Comparison of ENCODE assay signal across 38 cellular contexts in genomic region chr2:40652155-40652554, GRCh38.
"Had no signal": no experiment of that assay in that cellular context is flagged by ENCODE, and none has a peak within 500 bp of the region (broad histone marks: within the 10 kb centered on the region; RNA-seq: fewer than 3 reads in every experiment).

No MANE protein-coding gene starts in this region.

- H3K36me3 ChIP-seq: adrenal gland, ascending aorta, brain microvascular endothelial cell, breast epithelium, cardiac muscle cell had no signal

- DNase-seq: activated effector memory CD4-positive, alpha-beta T cell treated with anti-CD3 and anti-CD28 coated beads, Interleukin-2, amount 50 U/mL, for 16 hours; activated effector memory CD4-positive, alpha-beta T cell treated with Interleukin-2 at 50 U/mL for 16 hours; activated gamma-delta T cell; activated gamma-delta T cell treated with Interleukin-2 at 50 U/mL for 16 hours; activated naive CD4-positive, alpha-beta T cell; activated naive CD4-positive, alpha-beta T cell treated with anti-CD3 and anti-CD28 coated beads for 36 hours; activated naive CD4-positive, alpha-beta T cell treated with anti-CD3 and anti-CD28 coated beads, Interleukin-2, amount 10 ng/mL, durations not matched to agents 7 days and 5 days; activated naive CD4-positive, alpha-beta T cell treated with anti-CD3 and anti-CD28 coated beads, Interleukin-2, amount 50 U/mL, for 16 hours; activated naive CD4-positive, alpha-beta T cell treated with Interleukin-2 at 50 U/mL for 16 hours; activated naive CD8-positive, alpha-beta T cell treated with anti-CD3 and anti-CD28 coated beads for 36 hours; activated naive CD8-positive, alpha-beta T cell treated with anti-CD3 and anti-CD28 coated beads, Interleukin-2, amount 10 ng/mL, durations not matched to agents 7 days and 5 days; activated naive CD8-positive, alpha-beta T cell treated with anti-CD3 and anti-CD28 coated beads, Interleukin-2, amount 50 U/mL, for 24 hours; activated T-cell treated with anti-CD3 and anti-CD28 coated beads, Interleukin-2, amount 50 U/mL, for 24 hours; activated T-cell treated with anti-CD3 and anti-CD28 coated beads, Interleukin-2, amount 50 U/mL, for 4 hours; activated T-cell treated with anti-CD3 and anti-CD28 coated beads, Interleukin-2, amount 50 U/mL, for 48 hours; activated T-cell treated with anti-CD3 and anti-CD28 coated beads, Interleukin-2, amount 50 U/mL, for 72 hours; adrenal gland; amniotic stem cell; amygdala; anterior cingulate cortex; aorta; body of pancreas; brain microvascular endothelial cell; caudate nucleus; central memory CD4-positive, alpha-beta T cell; cerebellar nuclear complex had no signal

- H3K9me3 Mint-ChIP-seq: activated naive CD4-positive, alpha-beta T cell treated with anti-CD3 and anti-CD28 coated beads, Interleukin-2, amount 10 ng/mL, durations not matched to agents 7 days and 5 days; activated naive CD8-positive, alpha-beta T cell treated with anti-CD3 and anti-CD28 coated beads for 36 hours; activated naive CD8-positive, alpha-beta T cell treated with anti-CD3 and anti-CD28 coated beads, Interleukin-2, amount 10 ng/mL, durations not matched to agents 7 days and 5 days; activated naive CD8-positive, alpha-beta T cell treated with anti-CD3 and anti-CD28 coated beads, Interleukin-2, amount 50 U/mL, for 24 hours; activated T-cell treated with anti-CD3 and anti-CD28 coated beads, Interleukin-2, amount 50 U/mL, for 24 hours; activated T-cell treated with anti-CD3 and anti-CD28 coated beads, Interleukin-2, amount 50 U/mL, for 4 hours; activated T-helper 1 cell treated with anti-CD3 and anti-CD28 coated beads, Interleukin-12 subunit alpha, Interleukin-12 subunit beta, Interleukin-2, Interleukin-4 antibody, amounts not matched to agents 30 ng/mL and 10 ng/mL and 1 ng/mL, durations not matched to agents 14 hours and 24 hours and 36 hours; activated T-helper 2 cell treated with anti-CD3 and anti-CD28 coated beads, Interferon-gamma antibody, Interleukin-2, Interleukin-4, amounts not matched to agents 10 μg/mL and 5 μg/mL and 100 μg/mL, durations not matched to agents 14 hours and 24 hours and 36 hours; brain had no signal

- H3K27ac Mint-ChIP-seq: activated naive CD4-positive, alpha-beta T cell treated with anti-CD3 and anti-CD28 coated beads for 36 hours; activated naive CD4-positive, alpha-beta T cell treated with anti-CD3 and anti-CD28 coated beads, Interleukin-2, amount 10 ng/mL, durations not matched to agents 7 days and 5 days; activated naive CD4-positive, alpha-beta T cell treated with anti-CD3 and anti-CD28 coated beads, Interleukin-2, amount 50 U/mL, for 24 hours; activated naive CD4-positive, alpha-beta T cell treated with anti-CD3 and anti-CD28 coated beads, Interleukin-2, amount 50 U/mL, for 72 hours; activated naive CD8-positive, alpha-beta T cell; activated naive CD8-positive, alpha-beta T cell treated with anti-CD3 and anti-CD28 coated beads for 36 hours; activated naive CD8-positive, alpha-beta T cell treated with anti-CD3 and anti-CD28 coated beads, Interleukin-2, amount 10 ng/mL, durations not matched to agents 7 days and 5 days; activated naive CD8-positive, alpha-beta T cell treated with anti-CD3 and anti-CD28 coated beads, Interleukin-2, amount 50 U/mL, for 24 hours; activated T-cell treated with anti-CD3 and anti-CD28 coated beads, Interleukin-2, amount 50 U/mL, for 24 hours; activated T-cell treated with anti-CD3 and anti-CD28 coated beads, Interleukin-2, amount 50 U/mL, for 72 hours; activated T-helper 1 cell treated with anti-CD3 and anti-CD28 coated beads, Interleukin-12 subunit alpha, Interleukin-12 subunit beta, Interleukin-2, Interleukin-4 antibody, amounts not matched to agents 30 ng/mL and 10 ng/mL and 1 ng/mL, durations not matched to agents 14 hours and 24 hours and 36 hours; activated T-helper 17 cell treated with anti-CD3 and anti-CD28 coated beads, Interleukin-2, amount 50 U/mL, for 72 hours; activated T-helper 2 cell treated with anti-CD3 and anti-CD28 coated beads, Interferon-gamma antibody, Interleukin-2, Interleukin-4, amounts not matched to agents 10 μg/mL and 5 μg/mL and 100 μg/mL, durations not matched to agents 14 hours and 24 hours and 36 hours; brain had no signal

- H3K4me1 Mint-ChIP-seq: activated naive CD4-positive, alpha-beta T cell treated with anti-CD3 and anti-CD28 coated beads, Interleukin-2, amount 10 ng/mL, durations not matched to agents 7 days and 5 days; activated naive CD4-positive, alpha-beta T cell treated with anti-CD3 and anti-CD28 coated beads, Interleukin-2, amount 50 U/mL, for 24 hours; activated naive CD8-positive, alpha-beta T cell treated with anti-CD3 and anti-CD28 coated beads for 36 hours; activated naive CD8-positive, alpha-beta T cell treated with anti-CD3 and anti-CD28 coated beads, Interleukin-2, amount 10 ng/mL, durations not matched to agents 7 days and 5 days; activated naive CD8-positive, alpha-beta T cell treated with anti-CD3 and anti-CD28 coated beads, Interleukin-2, amount 50 U/mL, for 24 hours; activated T-helper 17 cell treated with anti-CD3 and anti-CD28 coated beads, Interleukin-2, amount 50 U/mL, for 72 hours; brain; central memory CD8-positive, alpha-beta T cell had no signal

- H3K27me3 ChIP-seq: adrenal gland, ascending aorta, body of pancreas, brain microvascular endothelial cell, breast epithelium, cardiac muscle cell had no signal

- ATAC-seq: activated naive CD4-positive, alpha-beta T cell treated with anti-CD3 and anti-CD28 coated beads, Interleukin-2, amount 50 U/mL, for 72 hours; activated naive CD8-positive, alpha-beta T cell treated with anti-CD3 and anti-CD28 coated beads, Interleukin-2, amount 50 U/mL, for 24 hours; activated T-cell treated with anti-CD3 and anti-CD28 coated beads, Interleukin-2, amount 50 U/mL, for 4 hours; activated T-cell treated with anti-CD3 and anti-CD28 coated beads, Interleukin-2, amount 50 U/mL, for 72 hours; activated T-helper 17 cell treated with anti-CD3 and anti-CD28 coated beads, Interleukin-2, amount 50 U/mL, for 72 hours; body of pancreas had no signal

- H3K4me1 ChIP-seq: adrenal gland, ascending aorta, body of pancreas, breast epithelium had no signal

- H3K4me3 Mint-ChIP-seq: activated naive CD4-positive, alpha-beta T cell treated with anti-CD3 and anti-CD28 coated beads for 36 hours; activated naive CD4-positive, alpha-beta T cell treated with anti-CD3 and anti-CD28 coated beads, Interleukin-2, amount 10 ng/mL, durations not matched to agents 7 days and 5 days; activated naive CD4-positive, alpha-beta T cell treated with anti-CD3 and anti-CD28 coated beads, Interleukin-2, amount 50 U/mL, for 24 hours; activated naive CD8-positive, alpha-beta T cell; activated naive CD8-positive, alpha-beta T cell treated with anti-CD3 and anti-CD28 coated beads for 36 hours; activated naive CD8-positive, alpha-beta T cell treated with anti-CD3 and anti-CD28 coated beads, Interleukin-2, amount 10 ng/mL, durations not matched to agents 7 days and 5 days; activated naive CD8-positive, alpha-beta T cell treated with anti-CD3 and anti-CD28 coated beads, Interleukin-2, amount 50 U/mL, for 24 hours; activated T-cell treated with anti-CD3 and anti-CD28 coated beads, Interleukin-2, amount 50 U/mL, for 24 hours; activated T-cell treated with anti-CD3 and anti-CD28 coated beads, Interleukin-2, amount 50 U/mL, for 4 hours; activated T-cell treated with anti-CD3 and anti-CD28 coated beads, Interleukin-2, amount 50 U/mL, for 72 hours; activated T-helper 1 cell treated with anti-CD3 and anti-CD28 coated beads, Interleukin-12 subunit alpha, Interleukin-12 subunit beta, Interleukin-2, Interleukin-4 antibody, amounts not matched to agents 30 ng/mL and 10 ng/mL and 1 ng/mL, durations not matched to agents 14 hours and 24 hours and 36 hours; activated T-helper 17 cell treated with anti-CD3 and anti-CD28 coated beads, Interleukin-2, amount 50 U/mL, for 72 hours; brain; central memory CD8-positive, alpha-beta T cell had no signal

- H3K4me3 ChIP-seq: adrenal gland, ascending aorta, body of pancreas, breast epithelium, cardiac muscle cell had no signal

- H3K27me3 Mint-ChIP-seq: activated naive CD4-positive, alpha-beta T cell treated with anti-CD3 and anti-CD28 coated beads, Interleukin-2, amount 10 ng/mL, durations not matched to agents 7 days and 5 days; activated naive CD4-positive, alpha-beta T cell treated with anti-CD3 and anti-CD28 coated beads, Interleukin-2, amount 50 U/mL, for 24 hours; activated naive CD8-positive, alpha-beta T cell; activated naive CD8-positive, alpha-beta T cell treated with anti-CD3 and anti-CD28 coated beads for 36 hours; activated naive CD8-positive, alpha-beta T cell treated with anti-CD3 and anti-CD28 coated beads, Interleukin-2, amount 10 ng/mL, durations not matched to agents 7 days and 5 days; activated naive CD8-positive, alpha-beta T cell treated with anti-CD3 and anti-CD28 coated beads, Interleukin-2, amount 50 U/mL, for 24 hours; activated T-cell treated with anti-CD3 and anti-CD28 coated beads, Interleukin-2, amount 50 U/mL, for 24 hours; activated T-helper 17 cell treated with anti-CD3 and anti-CD28 coated beads, Interleukin-2, amount 50 U/mL, for 72 hours; brain; central memory CD8-positive, alpha-beta T cell had no signal

- H3K9me3 ChIP-seq: adrenal gland, ascending aorta, body of pancreas, breast epithelium had no signal

- H3K36me3 Mint-ChIP-seq: activated naive CD4-positive, alpha-beta T cell treated with anti-CD3 and anti-CD28 coated beads, Interleukin-2, amount 10 ng/mL, durations not matched to agents 7 days and 5 days; activated naive CD4-positive, alpha-beta T cell treated with anti-CD3 and anti-CD28 coated beads, Interleukin-2, amount 50 U/mL, for 24 hours; activated naive CD4-positive, alpha-beta T cell treated with anti-CD3 and anti-CD28 coated beads, Interleukin-2, amount 50 U/mL, for 72 hours; activated naive CD8-positive, alpha-beta T cell; activated naive CD8-positive, alpha-beta T cell treated with anti-CD3 and anti-CD28 coated beads for 36 hours; activated naive CD8-positive, alpha-beta T cell treated with anti-CD3 and anti-CD28 coated beads, Interleukin-2, amount 10 ng/mL, durations not matched to agents 7 days and 5 days; brain had no signal

- FAIRE-seq: bronchial epithelial cell had no signal

- H3K27ac ChIP-seq: adrenal gland, ascending aorta, body of pancreas, brain microvascular endothelial cell, breast epithelium, cardiac muscle cell had no signal
